8 cellular contexts compared by ENCODE assay signal in the genomic region with DNA sequence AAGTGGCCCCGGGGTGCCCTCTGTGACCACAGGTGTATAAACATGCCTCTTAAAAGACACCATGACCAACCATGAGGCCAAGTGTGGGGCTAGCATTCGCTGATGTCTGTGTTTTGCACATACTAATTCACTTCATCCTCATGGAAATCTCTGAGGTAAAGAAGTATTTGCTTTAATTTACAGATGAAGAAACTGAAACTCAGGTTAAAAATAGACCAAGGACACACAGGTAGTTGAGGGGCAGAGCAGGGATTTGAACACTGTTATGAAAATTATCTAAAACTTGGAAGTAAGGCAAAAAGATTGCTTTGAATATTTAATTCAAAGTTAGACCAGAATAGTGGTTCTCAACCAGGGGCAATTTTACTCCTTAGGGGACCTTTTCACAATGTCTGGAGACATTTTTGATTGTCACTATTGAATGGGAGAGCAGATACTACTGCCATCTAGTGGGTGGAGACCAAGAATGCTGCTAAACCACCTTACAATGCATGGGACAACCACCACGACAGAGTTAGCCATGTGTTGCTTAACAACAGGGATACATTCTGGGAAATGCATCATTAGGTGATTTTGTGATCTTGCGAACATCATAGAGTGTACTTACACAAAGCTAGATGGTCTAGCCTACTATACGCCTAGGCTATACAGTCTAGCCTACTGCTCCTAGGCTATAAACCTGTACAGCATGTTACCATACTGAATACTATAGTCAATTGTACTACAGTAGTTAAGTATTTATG. TPM values are rescaled to one million over a fixed set of nuclear protein-coding genes. Genes with fewer than 3 reads are reported as not detected.
DNase-seq lines count a peak whose midpoint lies in the region; ATAC-seq, FAIRE-seq and TF ChIP-seq lines count a peak whose summit lies in the region.

No MANE protein-coding gene starts in this region.

- intact Hi-C loops in pancreas (cut with DNase I), result no loop called here

- no peak overlapping the region for H3K4me3 ChIP-seq in pancreas

- H3K36me3 ChIP-seq in pancreas, result no peaks in the 10 kb centered on the region

- no peak overlapping the region for H3K27ac ChIP-seq in pancreas

- ATAC-seq in GM18870 (IDR thresholded peaks at IDR 0.05; ENCODE audit: unreplicated experiment), result peak; percentile 66
- peak; percentile 64 for ATAC-seq in HG03108 (IDR thresholded peaks at IDR 0.05; ENCODE audit: unreplicated experiment)
- peak; percentile 59 to 91 (median 88) for ATAC-seq in pancreas

- H3K4me1 ChIP-seq in pancreas, result peaks cover 0 to 2% (median 0%) of the 10 kb centered on the region in 3 donors

- peak; percentile 32 for DNase-seq in COLO668 (lab: John Stamatoyannopoulos, UW; ENCODE audit: unreplicated experiment)
- DNase-seq in NCI-H2171 treated with DMSO at 0.1 percent for 48 hours (lab: John Stamatoyannopoulos, UW), result peak; percentile 65
- peak; percentile 19 for DNase-seq in activated CD4-positive, alpha-beta T cell treated with anti-CD3 and anti-CD28 coated beads, Interleukin-2, amount 50 U/mL, for 1 hour
- peak; percentile 33 for DNase-seq in fibroblast of the conjunctiva (ENCODE audit: low read depth)
- DNase-seq in pancreas, result peak in 2 of 6 donors; percentile 18 to 43
- no peak for DNase-seq in SKM-1 (lab: John Stamatoyannopoulos, UW; ENCODE audit: unreplicated experiment)

- no peak for FAIRE-seq in pancreas (lab: Jason Lieb, UNC)

- H3K9me3 ChIP-seq in pancreas, result no peaks in the 10 kb centered on the region

- H3K27me3 ChIP-seq in pancreas, result no peaks in the 10 kb centered on the region

- TF ChIP-seq CTCF in pancreas (IDR thresholded peaks at IDR 0.05), result peak; percentile 53 to 72 (median 64)

- 39 to 41% methylated on average over 5 of the region's 5 CpGs for WGBS in pancreas, 2 donors

RNA-seq across cellular contexts. Expression of a gene that starts 8.0 kb away (rescaled TPM):
- total RNA-seq in pancreas, result 10 to 100 TPM in 2 of 6 donors, 1 to 10 TPM in 4; 7.0 to 12.0 (median 9.5) TPM
- polyA plus RNA-seq in pancreas, result 1 to 10 TPM; 6.2 to 7.4 TPM

RNA-seq across cellular contexts. Expression of a gene that starts 13.6 kb away (rescaled TPM):
- total RNA-seq in pancreas, result not detected
- not detected for polyA plus RNA-seq in pancreas
